2 cellular contexts compared by ENCODE assay signal in the genomic region with DNA sequence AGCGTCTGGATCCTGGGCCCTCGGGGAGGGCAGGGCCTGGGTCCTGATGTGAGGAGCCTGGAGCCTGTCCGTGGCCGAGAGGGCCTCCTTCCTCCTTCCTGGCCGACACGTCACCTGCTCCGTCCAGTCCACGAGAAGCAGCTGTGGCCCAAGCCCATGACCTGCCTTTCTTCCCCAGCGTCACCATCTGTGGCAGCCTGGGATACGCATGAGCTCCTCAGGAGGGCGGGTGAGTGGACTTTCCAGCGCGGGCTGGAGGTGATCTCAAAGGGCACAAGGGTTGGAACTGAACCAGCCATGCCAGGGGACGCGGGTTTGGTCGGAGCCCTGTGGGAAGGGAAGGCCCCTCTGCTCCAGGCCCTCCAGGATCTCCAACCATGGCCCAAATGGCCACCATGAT.
TF ChIP-seq lines count a peak whose summit lies in the region.

No MANE protein-coding gene starts in this region.

TF ChIP-seq in A549, 52 proteins besides CTCF, POLR2A, EP300 and RAD21 (continued from another document):
- TF ChIP-seq, protein P1, sequence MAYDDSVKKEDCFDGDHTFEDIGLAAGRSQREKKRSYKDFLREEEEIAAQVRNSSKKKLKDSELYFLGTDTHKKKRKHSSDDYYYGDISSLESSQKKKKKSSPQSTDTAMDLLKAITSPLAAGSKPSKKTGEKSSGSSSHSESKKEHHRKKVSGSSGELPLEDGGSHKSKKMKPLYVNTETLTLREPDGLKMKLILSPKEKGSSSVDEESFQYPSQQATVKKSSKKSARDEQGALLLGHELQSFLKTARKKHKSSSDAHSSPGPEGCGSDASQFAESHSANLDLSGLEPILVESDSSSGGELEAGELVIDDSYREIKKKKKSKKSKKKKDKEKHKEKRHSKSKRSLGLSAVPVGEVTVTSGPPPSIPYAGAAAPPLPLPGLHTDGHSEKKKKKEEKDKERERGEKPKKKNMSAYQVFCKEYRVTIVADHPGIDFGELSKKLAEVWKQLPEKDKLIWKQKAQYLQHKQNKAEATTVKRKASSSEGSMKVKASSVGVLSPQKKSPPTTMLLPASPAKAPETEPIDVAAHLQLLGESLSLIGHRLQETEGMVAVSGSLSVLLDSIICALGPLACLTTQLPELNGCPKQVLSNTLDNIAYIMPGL (CRISPR knock-in tag; IDR thresholded peaks at IDR 0.05; ENCODE audit: borderline replicate concordance) = no peak
- TF ChIP-seq GATA3 (IDR thresholded peaks at IDR 0.05; ENCODE audit: borderline replicate concordance) = no peak
- TF ChIP-seq HOXA7 (CRISPR knock-in tag; IDR thresholded peaks at IDR 0.05) = no peak
- TF ChIP-seq HEYL (CRISPR knock-in tag; IDR thresholded peaks at IDR 0.05) = no peak
- TF ChIP-seq ZC3H11A (IDR thresholded peaks at IDR 0.05) = no peak
- no peak for TF ChIP-seq ZSCAN20 (CRISPR knock-in tag; IDR thresholded peaks at IDR 0.05)
- TF ChIP-seq JUNB (IDR thresholded peaks at IDR 0.05) = no peak
- TF ChIP-seq, protein P2, sequence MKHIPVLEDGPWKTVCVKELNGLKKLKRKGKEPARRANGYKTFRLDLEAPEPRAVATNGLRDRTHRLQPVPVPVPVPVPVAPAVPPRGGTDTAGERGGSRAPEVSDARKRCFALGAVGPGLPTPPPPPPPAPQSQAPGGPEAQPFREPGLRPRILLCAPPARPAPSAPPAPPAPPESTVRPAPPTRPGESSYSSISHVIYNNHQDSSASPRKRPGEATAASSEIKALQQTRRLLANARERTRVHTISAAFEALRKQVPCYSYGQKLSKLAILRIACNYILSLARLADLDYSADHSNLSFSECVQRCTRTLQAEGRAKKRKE (CRISPR knock-in tag; IDR thresholded peaks at IDR 0.05; ENCODE audit: low read depth) = no peak
- TF ChIP-seq, protein P3, sequence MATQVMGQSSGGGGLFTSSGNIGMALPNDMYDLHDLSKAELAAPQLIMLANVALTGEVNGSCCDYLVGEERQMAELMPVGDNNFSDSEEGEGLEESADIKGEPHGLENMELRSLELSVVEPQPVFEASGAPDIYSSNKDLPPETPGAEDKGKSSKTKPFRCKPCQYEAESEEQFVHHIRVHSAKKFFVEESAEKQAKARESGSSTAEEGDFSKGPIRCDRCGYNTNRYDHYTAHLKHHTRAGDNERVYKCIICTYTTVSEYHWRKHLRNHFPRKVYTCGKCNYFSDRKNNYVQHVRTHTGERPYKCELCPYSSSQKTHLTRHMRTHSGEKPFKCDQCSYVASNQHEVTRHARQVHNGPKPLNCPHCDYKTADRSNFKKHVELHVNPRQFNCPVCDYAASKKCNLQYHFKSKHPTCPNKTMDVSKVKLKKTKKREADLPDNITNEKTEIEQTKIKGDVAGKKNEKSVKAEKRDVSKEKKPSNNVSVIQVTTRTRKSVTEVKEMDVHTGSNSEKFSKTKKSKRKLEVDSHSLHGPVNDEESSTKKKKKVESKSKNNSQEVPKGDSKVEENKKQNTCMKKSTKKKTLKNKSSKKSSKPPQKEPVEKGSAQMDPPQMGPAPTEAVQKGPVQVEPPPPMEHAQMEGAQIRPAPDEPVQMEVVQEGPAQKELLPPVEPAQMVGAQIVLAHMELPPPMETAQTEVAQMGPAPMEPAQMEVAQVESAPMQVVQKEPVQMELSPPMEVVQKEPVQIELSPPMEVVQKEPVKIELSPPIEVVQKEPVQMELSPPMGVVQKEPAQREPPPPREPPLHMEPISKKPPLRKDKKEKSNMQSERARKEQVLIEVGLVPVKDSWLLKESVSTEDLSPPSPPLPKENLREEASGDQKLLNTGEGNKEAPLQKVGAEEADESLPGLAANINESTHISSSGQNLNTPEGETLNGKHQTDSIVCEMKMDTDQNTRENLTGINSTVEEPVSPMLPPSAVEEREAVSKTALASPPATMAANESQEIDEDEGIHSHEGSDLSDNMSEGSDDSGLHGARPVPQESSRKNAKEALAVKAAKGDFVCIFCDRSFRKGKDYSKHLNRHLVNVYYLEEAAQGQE (IDR thresholded peaks at IDR 0.05) = no peak
- no peak for TF ChIP-seq CBX2 (IDR thresholded peaks at IDR 0.05; ENCODE audit: borderline replicate concordance, low read depth)
TF ChIP-seq in A549: peak in this region for 0.

TF ChIP-seq in HepG2, 621 proteins besides CTCF, POLR2A, EP300 and RAD21 (continued from another document):
- TF ChIP-seq, protein P4, sequence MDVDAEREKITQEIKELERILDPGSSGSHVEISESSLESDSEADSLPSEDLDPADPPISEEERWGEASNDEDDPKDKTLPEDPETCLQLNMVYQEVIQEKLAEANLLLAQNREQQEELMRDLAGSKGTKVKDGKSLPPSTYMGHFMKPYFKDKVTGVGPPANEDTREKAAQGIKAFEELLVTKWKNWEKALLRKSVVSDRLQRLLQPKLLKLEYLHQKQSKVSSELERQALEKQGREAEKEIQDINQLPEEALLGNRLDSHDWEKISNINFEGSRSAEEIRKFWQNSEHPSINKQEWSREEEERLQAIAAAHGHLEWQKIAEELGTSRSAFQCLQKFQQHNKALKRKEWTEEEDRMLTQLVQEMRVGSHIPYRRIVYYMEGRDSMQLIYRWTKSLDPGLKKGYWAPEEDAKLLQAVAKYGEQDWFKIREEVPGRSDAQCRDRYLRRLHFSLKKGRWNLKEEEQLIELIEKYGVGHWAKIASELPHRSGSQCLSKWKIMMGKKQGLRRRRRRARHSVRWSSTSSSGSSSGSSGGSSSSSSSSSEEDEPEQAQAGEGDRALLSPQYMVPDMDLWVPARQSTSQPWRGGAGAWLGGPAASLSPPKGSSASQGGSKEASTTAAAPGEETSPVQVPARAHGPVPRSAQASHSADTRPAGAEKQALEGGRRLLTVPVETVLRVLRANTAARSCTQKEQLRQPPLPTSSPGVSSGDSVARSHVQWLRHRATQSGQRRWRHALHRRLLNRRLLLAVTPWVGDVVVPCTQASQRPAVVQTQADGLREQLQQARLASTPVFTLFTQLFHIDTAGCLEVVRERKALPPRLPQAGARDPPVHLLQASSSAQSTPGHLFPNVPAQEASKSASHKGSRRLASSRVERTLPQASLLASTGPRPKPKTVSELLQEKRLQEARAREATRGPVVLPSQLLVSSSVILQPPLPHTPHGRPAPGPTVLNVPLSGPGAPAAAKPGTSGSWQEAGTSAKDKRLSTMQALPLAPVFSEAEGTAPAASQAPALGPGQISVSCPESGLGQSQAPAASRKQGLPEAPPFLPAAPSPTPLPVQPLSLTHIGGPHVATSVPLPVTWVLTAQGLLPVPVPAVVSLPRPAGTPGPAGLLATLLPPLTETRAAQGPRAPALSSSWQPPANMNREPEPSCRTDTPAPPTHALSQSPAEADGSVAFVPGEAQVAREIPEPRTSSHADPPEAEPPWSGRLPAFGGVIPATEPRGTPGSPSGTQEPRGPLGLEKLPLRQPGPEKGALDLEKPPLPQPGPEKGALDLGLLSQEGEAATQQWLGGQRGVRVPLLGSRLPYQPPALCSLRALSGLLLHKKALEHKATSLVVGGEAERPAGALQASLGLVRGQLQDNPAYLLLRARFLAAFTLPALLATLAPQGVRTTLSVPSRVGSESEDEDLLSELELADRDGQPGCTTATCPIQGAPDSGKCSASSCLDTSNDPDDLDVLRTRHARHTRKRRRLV (CRISPR knock-in tag; IDR thresholded peaks at IDR 0.05) = peak; percentile 40; the same call in 1 of the 2 replicates
- TF ChIP-seq ZBTB38 (CRISPR knock-in tag; IDR thresholded peaks at IDR 0.05) = peak; percentile 100
- 0 out of 4 replicates have a peak, but pooled peaks of 1 of the 2 experiments have one; percentile 13 for TF ChIP-seq MAFK (conservative IDR thresholded peaks at IDR 0.05 in 1 of 2, IDR thresholded peaks at IDR 0.05 in 1 of 2; ENCODE audit: low read length in 2 of 2)
- peak; percentile 22 for TF ChIP-seq YY1 (IDR thresholded peaks at IDR 0.05; ENCODE audit: insufficient read depth, insufficient replicate concordance, low read depth, low read length)
- peak; percentile 11 for TF ChIP-seq HNRNPLL (IDR thresholded peaks at IDR 0.05; ENCODE audit: low read depth, low read length, poor library complexity, severe bottlenecking)
- TF ChIP-seq HNRNPL (IDR thresholded peaks at IDR 0.05; ENCODE audit: low read depth, low read length) = peak; percentile 98
- TF ChIP-seq, protein P5, sequence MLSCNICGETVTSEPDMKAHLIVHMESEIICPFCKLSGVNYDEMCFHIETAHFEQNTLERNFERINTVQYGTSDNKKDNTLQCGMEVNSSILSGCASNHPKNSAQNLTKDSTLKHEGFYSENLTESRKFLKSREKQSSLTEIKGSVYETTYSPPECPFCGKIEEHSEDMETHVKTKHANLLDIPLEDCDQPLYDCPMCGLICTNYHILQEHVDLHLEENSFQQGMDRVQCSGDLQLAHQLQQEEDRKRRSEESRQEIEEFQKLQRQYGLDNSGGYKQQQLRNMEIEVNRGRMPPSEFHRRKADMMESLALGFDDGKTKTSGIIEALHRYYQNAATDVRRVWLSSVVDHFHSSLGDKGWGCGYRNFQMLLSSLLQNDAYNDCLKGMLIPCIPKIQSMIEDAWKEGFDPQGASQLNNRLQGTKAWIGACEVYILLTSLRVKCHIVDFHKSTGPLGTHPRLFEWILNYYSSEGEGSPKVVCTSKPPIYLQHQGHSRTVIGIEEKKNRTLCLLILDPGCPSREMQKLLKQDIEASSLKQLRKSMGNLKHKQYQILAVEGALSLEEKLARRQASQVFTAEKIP (CRISPR knock-in tag; IDR thresholded peaks at IDR 0.05; ENCODE audit: borderline replicate concordance) = no peak
- no peak for TF ChIP-seq RXRA (CRISPR knock-in tag; IDR thresholded peaks at IDR 0.05)
- 0 out of 2 replicates have a peak, but pooled peaks have one; percentile 1 for TF ChIP-seq SALL2 (CRISPR knock-in tag; IDR thresholded peaks at IDR 0.05)
- no peak for TF ChIP-seq SSRP1 (CRISPR knock-in tag; IDR thresholded peaks at IDR 0.05)
- TF ChIP-seq ZNF788 (CRISPR knock-in tag; IDR thresholded peaks at IDR 0.05; ENCODE audit: borderline replicate concordance) = 0 out of 2 replicates have a peak, but pooled peaks have one; percentile 11
- 0 out of 2 replicates have a peak, but pooled peaks have one; percentile 16 for TF ChIP-seq ZNF776 (CRISPR knock-in tag; IDR thresholded peaks at IDR 0.05)
- TF ChIP-seq ZNF547 (CRISPR knock-in tag; IDR thresholded peaks at IDR 0.05) = peak; percentile 29; the same call in 1 of the 2 replicates
- TF ChIP-seq, protein P6, sequence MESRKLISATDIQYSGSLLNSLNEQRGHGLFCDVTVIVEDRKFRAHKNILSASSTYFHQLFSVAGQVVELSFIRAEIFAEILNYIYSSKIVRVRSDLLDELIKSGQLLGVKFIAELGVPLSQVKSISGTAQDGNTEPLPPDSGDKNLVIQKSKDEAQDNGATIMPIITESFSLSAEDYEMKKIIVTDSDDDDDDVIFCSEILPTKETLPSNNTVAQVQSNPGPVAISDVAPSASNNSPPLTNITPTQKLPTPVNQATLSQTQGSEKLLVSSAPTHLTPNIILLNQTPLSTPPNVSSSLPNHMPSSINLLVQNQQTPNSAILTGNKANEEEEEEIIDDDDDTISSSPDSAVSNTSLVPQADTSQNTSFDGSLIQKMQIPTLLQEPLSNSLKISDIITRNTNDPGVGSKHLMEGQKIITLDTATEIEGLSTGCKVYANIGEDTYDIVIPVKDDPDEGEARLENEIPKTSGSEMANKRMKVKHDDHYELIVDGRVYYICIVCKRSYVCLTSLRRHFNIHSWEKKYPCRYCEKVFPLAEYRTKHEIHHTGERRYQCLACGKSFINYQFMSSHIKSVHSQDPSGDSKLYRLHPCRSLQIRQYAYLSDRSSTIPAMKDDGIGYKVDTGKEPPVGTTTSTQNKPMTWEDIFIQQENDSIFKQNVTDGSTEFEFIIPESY (CRISPR knock-in tag; IDR thresholded peaks at IDR 0.05) = peak; percentile 61
- TF ChIP-seq, protein P7, sequence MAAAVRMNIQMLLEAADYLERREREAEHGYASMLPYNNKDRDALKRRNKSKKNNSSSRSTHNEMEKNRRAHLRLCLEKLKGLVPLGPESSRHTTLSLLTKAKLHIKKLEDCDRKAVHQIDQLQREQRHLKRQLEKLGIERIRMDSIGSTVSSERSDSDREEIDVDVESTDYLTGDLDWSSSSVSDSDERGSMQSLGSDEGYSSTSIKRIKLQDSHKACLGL (CRISPR knock-in tag; IDR thresholded peaks at IDR 0.05) = 0 out of 2 replicates have a peak, but pooled peaks have one; percentile 4
- TF ChIP-seq CAMTA2 (CRISPR knock-in tag; IDR thresholded peaks at IDR 0.05; ENCODE audit: borderline replicate concordance) = 0 out of 2 replicates have a peak, but pooled peaks have one; percentile 9
- TF ChIP-seq RBFOX2 (IDR thresholded peaks at IDR 0.05; ENCODE audit: low read depth, low read length) = peak; percentile 69
- TF ChIP-seq MATR3 (CRISPR knock-in tag; IDR thresholded peaks at IDR 0.05) = no peak
- TF ChIP-seq ZNF136 (CRISPR knock-in tag; IDR thresholded peaks at IDR 0.05; ENCODE audit: low read depth) = peak; percentile 29; the same call in 1 of the 2 replicates
- peak; percentile 61; the same call in 1 of the 2 replicates for TF ChIP-seq ZNF891 (CRISPR knock-in tag; IDR thresholded peaks at IDR 0.05)
- no peak for TF ChIP-seq KLF15 (CRISPR knock-in tag; IDR thresholded peaks at IDR 0.05; ENCODE audit: borderline replicate concordance)
